ENCODE assay signal across 8 cellular contexts in the genomic region with DNA sequence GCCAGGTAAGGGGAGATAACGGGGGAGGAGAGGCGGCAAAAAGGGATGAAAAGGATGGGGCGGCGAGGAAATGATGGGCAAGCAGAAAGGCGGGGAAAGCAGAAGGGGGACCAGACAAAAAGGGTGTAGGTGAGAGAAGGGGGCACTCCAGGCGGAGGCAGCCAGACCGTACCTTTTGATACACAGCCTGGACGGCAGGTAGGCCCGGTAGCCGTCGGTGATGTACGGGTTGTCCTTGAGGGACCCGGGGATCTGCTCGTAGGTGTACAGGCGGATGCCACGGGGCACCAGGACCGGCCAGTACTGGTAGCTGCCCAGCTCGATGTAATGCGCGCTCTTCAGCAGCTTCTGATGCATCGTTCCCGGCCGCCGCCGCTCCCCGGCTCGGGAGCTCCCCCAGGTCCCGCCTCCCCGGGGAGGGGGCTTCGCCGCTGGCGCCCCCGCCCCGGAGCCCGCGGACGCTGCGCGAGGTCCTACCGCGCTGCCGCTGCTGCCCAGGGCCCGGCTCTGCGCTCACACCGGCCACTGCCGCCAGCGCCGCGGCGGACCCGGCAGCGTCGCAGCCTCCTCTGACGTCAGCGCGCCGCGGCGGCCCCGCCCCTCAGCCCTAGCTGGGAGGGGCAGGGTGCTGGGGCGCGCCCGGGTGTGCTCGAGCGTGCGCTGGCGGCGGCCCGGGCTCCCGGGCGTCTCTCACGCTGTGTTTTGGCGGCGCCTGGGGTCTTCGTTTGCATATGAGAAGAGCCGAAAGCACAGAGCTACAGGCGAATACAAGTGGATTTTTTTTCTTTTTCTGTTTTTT. TPM values are rescaled to one million over a fixed set of nuclear protein-coding genes. Genes with fewer than 3 reads are reported as not detected.
DNase-seq lines count a peak whose midpoint lies in the region; ATAC-seq and TF ChIP-seq lines count a peak whose summit lies in the region.

Gene PAQR3 (minus strand): TSS at position 571 of the 799 bp plus-strand sequence. CDS start 214 bp downstream, at position 357.

- peak; percentile 99 for ATAC-seq in GM21515 (IDR thresholded peaks at IDR 0.05; ENCODE audit: unreplicated experiment)

- 0 out of 2 replicates have a peak, but pooled peaks have one; percentile 30 for TF ChIP-seq CTCF in OCI-LY7 (conservative IDR thresholded peaks at IDR 0.05; ENCODE audit: low read length)

- H4K20me1 ChIP-seq in OCI-LY7 (ENCODE audit: insufficient read depth, low read length) = no peaks in the 10 kb centered on the region

- H3K4me1 ChIP-seq in HUES64 (ENCODE audit: insufficient read depth, low read length) (peaks cover 31% of the 10 kb centered on the region), OCI-LY7 (ENCODE audit: insufficient read depth, low read length, poor library complexity, severe bottlenecking) (peaks cover 19% of the 10 kb centered on the region), mucosa of stomach (ENCODE audit: control insufficient read depth, insufficient read depth, low read length) (peaks cover 6% of the 10 kb centered on the region)

- peak within 1 kb of the TSS; percentile 100 for H2AFZ ChIP-seq in OCI-LY7 (ENCODE audit: low read length)

- H3K79me2 ChIP-seq in OCI-LY7 (ENCODE audit: insufficient read depth, low read depth, low read length) = peaks cover 13% of the 10 kb centered on the region; the same call in 1 of the 2 replicates

- peak within 1 kb of the TSS; percentile 54 for H3K27ac ChIP-seq in HUES64 (ENCODE audit: low read depth, low read length)
- peak within 1 kb of the TSS; percentile 30 for H3K27ac ChIP-seq in OCI-LY7 (ENCODE audit: low read depth, low read length, poor library complexity, severe bottlenecking)

- CTCF ChIA-PET in OCI-LY7 (lab: Charles Lee; ENCODE audit: unreplicated experiment) = interaction anchor here (0.6 to 1.3 kb wide), 4 partner anchors 8 to 1239 kb away, joined by 3 to 11 read pairs (median 3); no protein-coding TSS in a partner anchor

- H3K9me2 ChIP-seq in OCI-LY7 (ENCODE audit: insufficient read depth, low read length) = no peaks in the 10 kb centered on the region

- DNase-seq in DMS114 treated with DMSO at 0.1 percent for 48 hours (lab: John Stamatoyannopoulos, UW; ENCODE audit: unreplicated experiment) (peak; percentile 9), OCI-LY7 (ENCODE audit: low spot score) (peak; percentile 92), activated T-cell treated with anti-CD3 and anti-CD28 coated beads for 4 hours (peak; percentile 80), erythroblast (lab: John Stamatoyannopoulos, UW) (peak; percentile 91 to 95)
- peak; percentile 67 to 68 for DNase-seq in stimulated activated CD8-positive, alpha-beta memory T cell treated with anti-CD3 and anti-CD28 coated beads, Interleukin-7, amount 100 ng/mL, for 1 hour (ENCODE audit: low read depth in 2 of 2)

- H3K9me3 ChIP-seq in HUES64 (ENCODE audit: insufficient read depth, low read depth, low read length) (no peaks in the 10 kb centered on the region), OCI-LY7 (ENCODE audit: low read length) (no peaks in the 10 kb centered on the region), mucosa of stomach (ENCODE audit: control insufficient read depth, low read length) (no peaks in the 10 kb centered on the region)

- peak; percentile 88 for TF ChIP-seq POLR2A in erythroblast (IDR thresholded peaks at IDR 0.05; ENCODE audit: low read length)

- BruUV-seq in OCI-LY7 (replicated peaks; lab: Mats Ljungman, UMichigan) = no TSS peak

- WGBS in HUES64 = under 1% methylated on average over 77 of the region's 77 CpGs

- H3K36me3 ChIP-seq in HUES64 (ENCODE audit: insufficient read depth, low read length) (peaks cover 12% of the 10 kb centered on the region; the same call in 1 of the 2 replicates), OCI-LY7 (ENCODE audit: insufficient read depth, low read length) (peaks cover 7% of the 10 kb centered on the region; the same call in 1 of the 2 replicates), mucosa of stomach (ENCODE audit: control insufficient read depth, insufficient read depth, low read length) (no peaks in the 10 kb centered on the region)

- H3K4me3 ChIP-seq in HUES64 (ENCODE audit: low read length) = peak within 1 kb of the TSS; percentile 96
- H3K4me3 ChIP-seq in OCI-LY7 (ENCODE audit: low read depth, low read length, poor library complexity, severe bottlenecking) = peak within 1 kb of the TSS; percentile 100
- H3K4me3 ChIP-seq in mucosa of stomach (ENCODE audit: low read length) = peak within 1 kb of the TSS; percentile 68

- H3K9ac ChIP-seq in HUES64 (ENCODE audit: low read depth, low read length) = peak within 1 kb of the TSS; percentile 81
- H3K9ac ChIP-seq in mucosa of stomach (ENCODE audit: low read length) = peak within 1 kb of the TSS; percentile 74

- intact Hi-C loops in OCI-LY7 (cut with micrococcal nuclease; ENCODE audit: unreplicated experiment) = loop anchor here (1.0 to 5.0 kb wide), 2 partner anchors 162 to 327 kb away; partner anchors contain the start of gene BMP2K

- POLR2A ChIA-PET in OCI-LY7 (lab: Charles Lee) = interaction anchor here (0.5 to 2.6 kb wide), 16 partner anchors 8 to 1666 kb away, joined by 3 to 10 read pairs (median 4); no protein-coding TSS in a partner anchor

- peaks cover 14% of the 10 kb centered on the region; the same call in 1 of the 2 replicates for H3K27me3 ChIP-seq in HUES64 (ENCODE audit: insufficient read depth, low read length)
- H3K27me3 ChIP-seq in mucosa of stomach (ENCODE audit: control insufficient read depth, insufficient read depth, low read length) = peaks cover 3% of the 10 kb centered on the region

- peak within 1 kb of the TSS; percentile 92 for H3K4me2 ChIP-seq in OCI-LY7 (ENCODE audit: low read length)

RNA-seq across cellular contexts. Expression of gene PAQR3, which starts in this region (rescaled TPM):
- 20.1 TPM for polyA plus RNA-seq in HUES64 (2013, experiment 1 of 2)
- polyA plus RNA-seq in HUES64 (2013, experiment 2 of 2) = 21.6 TPM
- 18.5 and 21.6 TPM in 2 replicates for total RNA-seq in OCI-LY7 (2014; rRNA removed; shearing (Covaris generic))
- 26.0 and 28.4 TPM in 2 replicates for total RNA-seq in OCI-LY7 (2022)

Comparison
In these comparisons a context has a peak if more than half of its experiments do, and no peak if none do; other contexts are left out.
1. Peak in every context shown above with its lines: DNase-seq, ATAC-seq, H3K4me3 ChIP-seq and H3K27ac ChIP-seq.
2. DNase-seq: peak in every context shown above with its lines; median percentile 93 in erythroblast; 92 in OCI-LY7; 80 in activated T-cell treated with anti-CD3 and anti-CD28 coated beads for 4 hours; 68 in stimulated activated CD8-positive, alpha-beta memory T cell treated with anti-CD3 and anti-CD28 coated beads, Interleukin-7, amount 100 ng/mL, for 1 hour; 9 in DMS114 treated with DMSO at 0.1 percent for 48 hours.